1 cellular context compared by ENCODE assay signal in the genomic region with DNA sequence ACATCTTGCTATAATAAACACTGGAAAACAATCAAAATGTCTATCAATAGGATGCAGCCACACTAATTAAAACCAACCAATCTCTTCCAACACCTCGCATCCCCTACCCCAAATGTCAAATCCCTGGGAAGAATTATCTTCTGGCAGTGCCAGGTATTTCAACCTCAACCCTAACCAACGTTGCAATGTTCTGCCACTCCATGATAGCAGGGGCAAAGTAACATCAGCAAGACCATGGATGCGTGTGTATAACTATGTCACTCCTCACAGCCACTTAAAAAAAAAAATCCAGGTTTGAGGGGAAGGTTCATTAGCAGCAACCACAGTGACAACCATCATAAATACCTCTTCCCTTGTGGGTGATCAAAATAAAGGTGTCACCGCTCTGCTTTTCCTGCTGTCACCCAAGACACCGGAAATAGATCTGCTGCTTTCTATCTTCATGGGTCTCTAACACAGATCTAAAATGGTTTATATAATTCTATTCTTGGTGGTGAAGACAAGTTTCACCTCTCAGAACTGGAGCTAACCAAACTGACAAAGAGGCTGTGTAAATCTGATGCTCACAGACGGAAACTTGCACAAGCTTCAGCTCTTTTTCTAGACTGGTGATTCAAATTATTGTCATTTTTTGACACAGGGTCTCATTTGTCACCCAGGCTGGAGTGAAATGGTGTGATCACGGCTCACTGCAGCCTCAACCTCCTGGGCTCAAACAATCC.
TF ChIP-seq lines count a peak whose summit lies in the region.

No MANE protein-coding gene starts in this region.

TF ChIP-seq in K562, 482 proteins besides CTCF, POLR2A, EP300 and RAD21 (continued from another document):
- no peak for TF ChIP-seq NKRF (IDR thresholded peaks at IDR 0.05; ENCODE audit: borderline replicate concordance)
